26 cellular contexts compared by ENCODE assay signal in the genomic region with DNA sequence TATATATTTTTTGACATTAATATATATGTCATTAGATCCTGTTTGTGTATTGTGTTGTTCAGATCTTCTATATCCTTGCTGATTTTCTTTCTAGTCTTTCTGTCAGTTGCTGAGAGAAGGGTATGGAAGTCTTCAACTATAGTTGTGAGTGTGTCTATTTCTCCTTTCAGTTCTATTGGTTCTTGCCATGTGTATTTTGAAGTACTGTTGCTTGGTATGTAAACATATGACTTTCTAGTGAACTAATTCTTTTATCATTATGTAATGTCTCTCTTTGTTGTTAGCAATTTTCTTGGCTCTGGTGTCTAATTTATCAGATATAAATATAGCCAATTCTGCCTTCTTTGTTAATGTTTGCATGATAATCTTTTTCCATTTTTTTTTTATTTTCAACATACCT.
DNase-seq lines count a peak whose midpoint lies in the region; ATAC-seq, FAIRE-seq and TF ChIP-seq lines count a peak whose summit lies in the region.
"Had no signal": no experiment of that assay in that cellular context is flagged by ENCODE, and none has a peak within 500 bp of the region (broad histone marks: within the 10 kb centered on the region; RNA-seq: fewer than 3 reads in every experiment).

No MANE protein-coding gene starts in this region.

- peaks cover 3% of the 10 kb centered on the region for H3K9me3 Mint-ChIP-seq in activated CD8-positive, alpha-beta memory T cell treated with anti-CD3 and anti-CD28 coated beads, Interleukin-2, amount 10 ng/mL, durations not matched to agents 7 days and 5 days (ENCODE audit: low read depth)
- H3K9me3 Mint-ChIP-seq: CD4-positive, alpha-beta T cell; H9 had no signal

- H3K27me3 ChIP-seq in endothelial cell of umbilical vein (ENCODE audit: control insufficient read depth in 2 of 2, insufficient read depth in 2 of 2, low read length in 2 of 2) (no peaks in the 10 kb centered on the region), right cardiac atrium (ENCODE audit: control insufficient read depth, insufficient read depth) (no peaks in the 10 kb centered on the region)
- H3K27me3 ChIP-seq: BLaER1 had no signal

- dilution Hi-C loops in endothelial cell of umbilical vein (cut with MboI; ENCODE audit: extremely low pct_ligation_motif_present, low sequenced_read_pairs): no loop called here

- H3K27ac ChIP-seq in endothelial cell of umbilical vein (ENCODE audit: insufficient read depth, low read depth, low read length) (no peak overlapping the region), right cardiac atrium (ENCODE audit: low read length) (no peak overlapping the region)
- H3K27ac ChIP-seq: BLaER1, KMS-11, PC-9 had no signal

- H3K4me3 ChIP-seq in endothelial cell of umbilical vein (replicated peaks in 1 of 3; ENCODE audit: insufficient read depth in 1 of 3, low read depth in 1 of 3, low read length in 3 of 3) (no peak overlapping the region), right cardiac atrium (ENCODE audit: low read length) (no peak overlapping the region)
- H3K4me3 ChIP-seq: BLaER1, PC-9 had no signal

- CTCF ChIA-PET in endothelial cell of umbilical vein (lab: Charles Lee): no interaction called here
- CTCF ChIA-PET in activated CD8-positive, alpha-beta memory T cell treated with anti-CD3 and anti-CD28 coated beads, Interleukin-2, amount 10 ng/mL, durations not matched to agents 7 days and 5 days (lab: Charles Lee): no interaction called here

- H3K9ac ChIP-seq in endothelial cell of umbilical vein (replicated peaks; ENCODE audit: extremely low read depth, insufficient read depth, low read length): no peak overlapping the region
- H3K9ac ChIP-seq: BLaER1, KMS-11, SK-N-SH had no signal

- peak; percentile 25 for DNase-seq in EL
- peak; percentile 39 for DNase-seq in amniotic epithelial cell (ENCODE audit: low read depth)
- peak; percentile 41 for DNase-seq in endothelial cell of umbilical vein (ENCODE audit: low read depth, low spot score)
- DNase-seq in iris pigment epithelial cell (ENCODE audit: low read depth): peak; percentile 80
- DNase-seq in right cardiac atrium: no peak
- no peak for DNase-seq in activated CD8-positive, alpha-beta memory T cell treated with anti-CD3 and anti-CD28 coated beads, Interleukin-2, amount 10 ng/mL, durations not matched to agents 7 days and 5 days
- DNase-seq in NCI-H2107 treated with DMSO at 0.1 percent for 48 hours (lab: John Stamatoyannopoulos, UW; ENCODE audit: unreplicated experiment): no peak
- no peak for DNase-seq in iPS-NIHi7 (ENCODE audit: extremely low spot score)
- DNase-seq: Caco-2; CD4-positive, alpha-beta T cell; DMS 273 treated with DMSO at 0.1 percent for 48 hours; GF-D8; H9; NCI-H1092 treated with DMSO at 0.1 percent for 48 hours; NCI-H146; NCI-H2029; NCI-H226; NCI-H510A treated with DMSO at 0.1 percent for 48 hours; NCI-H748 treated with DMSO at 0.1 percent for 48 hours; PC-9; RPMI8226; SHP77 treated with DMSO at 0.1 percent for 48 hours; SK-N-SH had no signal

- intact Hi-C loops in endothelial cell of umbilical vein (cut with micrococcal nuclease) (no loop called here), right cardiac atrium (cut with DNase I) (no loop called here)

- no peaks in the 10 kb centered on the region for H4K20me1 ChIP-seq in endothelial cell of umbilical vein (replicated peaks; ENCODE audit: control insufficient read depth, extremely low read depth, insufficient read depth, low read length)
- H4K20me1 ChIP-seq: BLaER1 had no signal

- BruUV-seq in endothelial cell of umbilical vein (replicated peaks; lab: Mats Ljungman, UMichigan): no TSS peak

- H3K4me3 Mint-ChIP-seq in activated CD8-positive, alpha-beta memory T cell treated with anti-CD3 and anti-CD28 coated beads, Interleukin-2, amount 10 ng/mL, durations not matched to agents 7 days and 5 days: no peak overlapping the region
- H3K4me3 Mint-ChIP-seq: CD4-positive, alpha-beta T cell; H9 had no signal

- no peak for TF ChIP-seq POLR2A in endothelial cell of umbilical vein (IDR thresholded peaks at IDR 0.05; ENCODE audit: low read depth, low read length)

- no peaks in the 10 kb centered on the region for H3K9me1 ChIP-seq in endothelial cell of umbilical vein (replicated peaks; ENCODE audit: control insufficient read depth, extremely low read depth, insufficient read depth, low read length)

- TF ChIP-seq CTCF in endothelial cell of umbilical vein (IDR thresholded peaks at IDR 0.05; ENCODE audit: extremely low read depth in 1 of 2, insufficient read depth in 1 of 2, low read depth in 1 of 2, low read length in 2 of 2): no peak

- peaks cover 3% of the 10 kb centered on the region for H3K4me1 Mint-ChIP-seq in activated CD8-positive, alpha-beta memory T cell treated with anti-CD3 and anti-CD28 coated beads, Interleukin-2, amount 10 ng/mL, durations not matched to agents 7 days and 5 days
- H3K4me1 Mint-ChIP-seq: H9 had no signal

- no peak overlapping the region for H2AFZ ChIP-seq in endothelial cell of umbilical vein (ENCODE audit: low read depth, low read length)
- H2AFZ ChIP-seq: PC-9 had no signal

- H3K9me3 ChIP-seq in endothelial cell of umbilical vein (replicated peaks; ENCODE audit: control insufficient read depth, insufficient read depth, low read length) (no peaks in the 10 kb centered on the region), right cardiac atrium (ENCODE audit: control insufficient read depth, low read length) (no peaks in the 10 kb centered on the region)
- H3K9me3 ChIP-seq: BLaER1, Caco-2, SK-N-SH had no signal

- peaks cover 38% of the 10 kb centered on the region for H3K4me1 ChIP-seq in endothelial cell of umbilical vein (ENCODE audit: control insufficient read depth, extremely low read depth, insufficient read depth, low read length)
- no peaks in the 10 kb centered on the region for H3K4me1 ChIP-seq in right cardiac atrium (ENCODE audit: control insufficient read depth, insufficient read depth, low read length)
- H3K4me1 ChIP-seq: BLaER1, Caco-2 had no signal

- POLR2A ChIA-PET in endothelial cell of umbilical vein (lab: Charles Lee): no interaction called here

- no peak overlapping the region for H3K4me2 ChIP-seq in endothelial cell of umbilical vein (ENCODE audit: insufficient read depth, low read length)
- H3K4me2 ChIP-seq: BLaER1, KMS-11, PC-9, SK-N-SH had no signal

- ATAC-seq in right cardiac atrium: no peak
- ATAC-seq in activated CD8-positive, alpha-beta memory T cell treated with anti-CD3 and anti-CD28 coated beads, Interleukin-2, amount 10 ng/mL, durations not matched to agents 7 days and 5 days: no peak

- H3K36me3 ChIP-seq in endothelial cell of umbilical vein (ENCODE audit: control insufficient read depth in 2 of 2, extremely low read depth in 1 of 2, insufficient read depth in 2 of 2, low read length in 2 of 2): no peaks in the 10 kb centered on the region
- H3K36me3 ChIP-seq: BLaER1 had no signal

- peaks cover 10% of the 10 kb centered on the region for H3K27me3 Mint-ChIP-seq in activated CD8-positive, alpha-beta memory T cell treated with anti-CD3 and anti-CD28 coated beads, Interleukin-2, amount 10 ng/mL, durations not matched to agents 7 days and 5 days

- no peak overlapping the region for H3K27ac Mint-ChIP-seq in activated CD8-positive, alpha-beta memory T cell treated with anti-CD3 and anti-CD28 coated beads, Interleukin-2, amount 10 ng/mL, durations not matched to agents 7 days and 5 days
- H3K27ac Mint-ChIP-seq: CD4-positive, alpha-beta T cell; H9 had no signal

- FAIRE-seq in endothelial cell of umbilical vein (lab: Jason Lieb, UNC): no peak
- FAIRE-seq: HTR-8/SVneo had no signal

- H3K36me3 Mint-ChIP-seq in activated CD8-positive, alpha-beta memory T cell treated with anti-CD3 and anti-CD28 coated beads, Interleukin-2, amount 10 ng/mL, durations not matched to agents 7 days and 5 days: no peaks in the 10 kb centered on the region

- no peaks in the 10 kb centered on the region for H3K79me2 ChIP-seq in endothelial cell of umbilical vein (ENCODE audit: control insufficient read depth, insufficient read depth, low read length)

TF ChIP-seq in endothelial cell of umbilical vein, 7 proteins besides CTCF, POLR2A, EP300 and RAD21:
- TF ChIP-seq MYC (IDR thresholded peaks at IDR 0.05; ENCODE audit: low read depth, low read length) (no peak), EZH2 (IDR thresholded peaks at IDR 0.05; ENCODE audit: borderline replicate concordance, low read depth, low read length, severe bottlenecking) (no peak), JUN (IDR thresholded peaks at IDR 0.05; ENCODE audit: borderline replicate concordance, insufficient read depth, insufficient read length, low read depth) (no peak), POLR2AphosphoS5 (IDR thresholded peaks at IDR 0.05; ENCODE audit: insufficient read depth, low read depth, low read length) (no peak), FOS (IDR thresholded peaks at IDR 0.05; ENCODE audit: borderline replicate concordance, insufficient read depth, low read length) (no peak)
- TF ChIP-seq, protein P1, sequence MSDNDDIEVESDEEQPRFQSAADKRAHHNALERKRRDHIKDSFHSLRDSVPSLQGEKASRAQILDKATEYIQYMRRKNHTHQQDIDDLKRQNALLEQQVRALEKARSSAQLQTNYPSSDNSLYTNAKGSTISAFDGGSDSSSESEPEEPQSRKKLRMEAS (IDR thresholded peaks at IDR 0.05; ENCODE audit: insufficient read depth, insufficient read length): no peak

Comparison
In these comparisons a context has a peak if more than half of its experiments do, and no peak if none do; other contexts are left out.
1. DNase-seq: peak in EL (single experiment), amniotic epithelial cell (single experiment), endothelial cell of umbilical vein (single experiment) and iris pigment epithelial cell (single experiment); none in right cardiac atrium (0 of 3), activated CD8-positive, alpha-beta memory T cell treated with anti-CD3 and anti-CD28 coated beads, Interleukin-2, amount 10 ng/mL, durations not matched to agents 7 days and 5 days (single experiment), NCI-H2107 treated with DMSO at 0.1 percent for 48 hours (single experiment) and iPS-NIHi7 (single experiment).